ENCODE assay signal across 19 cellular contexts in genomic region chr22:38710866-38711265, GRCh38.
"Had no signal": no experiment of that assay in that cellular context is flagged by ENCODE, and none has a peak within 500 bp of the region (broad histone marks: within the 10 kb centered on the region; RNA-seq: fewer than 3 reads in every experiment).

No MANE protein-coding gene starts in this region.

- ATAC-seq: heart right ventricle; naive thymus-derived CD8-positive, alpha-beta T cell; psoas muscle; right cardiac atrium; WTC11 had no signal

- FAIRE-seq: endometrium had no signal

- H3K27me3 ChIP-seq: colonic mucosa, esophagus squamous epithelium, heart right ventricle had no signal

- H3K27ac ChIP-seq: colonic mucosa, psoas muscle, skin epidermis had no signal

- H3K9me3 Mint-ChIP-seq: activated CD4-positive, alpha-beta T cell treated with anti-CD3 and anti-CD28 coated beads, Interleukin-2, amount 10 ng/mL, durations not matched to agents 7 days and 5 days; brain; memory B cell; naive thymus-derived CD8-positive, alpha-beta T cell; WTC11 had no signal

- H3K27ac Mint-ChIP-seq: activated CD4-positive, alpha-beta T cell treated with anti-CD3 and anti-CD28 coated beads, Interleukin-2, amount 10 ng/mL, durations not matched to agents 7 days and 5 days had no signal

- H3K9me3 ChIP-seq: colonic mucosa, esophagus squamous epithelium, heart right ventricle, psoas muscle had no signal

- H3K4me3 Mint-ChIP-seq: activated CD4-positive, alpha-beta T cell treated with anti-CD3 and anti-CD28 coated beads, Interleukin-2, amount 10 ng/mL, durations not matched to agents 7 days and 5 days; memory B cell; naive thymus-derived CD8-positive, alpha-beta T cell; WTC11 had no signal

- H3K27me3 Mint-ChIP-seq: activated CD4-positive, alpha-beta T cell treated with anti-CD3 and anti-CD28 coated beads, Interleukin-2, amount 10 ng/mL, durations not matched to agents 7 days and 5 days; memory B cell; naive thymus-derived CD8-positive, alpha-beta T cell had no signal

- H3K4me3 ChIP-seq: colonic mucosa, esophagus squamous epithelium, heart right ventricle, psoas muscle, skin epidermis had no signal

- DNase-seq: activated CD4-positive, alpha-beta T cell treated with anti-CD3 and anti-CD28 coated beads, Interleukin-2, amount 10 ng/mL, durations not matched to agents 7 days and 5 days; activated CD8-positive, alpha-beta memory T cell treated with anti-CD3 and anti-CD28 coated beads, Interleukin-2, amount 50 U/mL, for 4 hours; activated gamma-delta T cell treated with Interleukin-2 at 50 U/mL for 16 hours; activated T-cell treated with anti-CD3 and anti-CD28 coated beads, Interleukin-2, amount 50 U/mL, for 48 hours; anterior cingulate cortex; central memory CD4-positive, alpha-beta T cell; colonic mucosa; esophagus squamous epithelium; heart right ventricle; kidney glomerular epithelial cell; naive thymus-derived CD8-positive, alpha-beta T cell; psoas muscle; right cardiac atrium; SW 1271 had no signal
